Comparison of ENCODE assay signal across 8 cellular contexts in the genomic region with DNA sequence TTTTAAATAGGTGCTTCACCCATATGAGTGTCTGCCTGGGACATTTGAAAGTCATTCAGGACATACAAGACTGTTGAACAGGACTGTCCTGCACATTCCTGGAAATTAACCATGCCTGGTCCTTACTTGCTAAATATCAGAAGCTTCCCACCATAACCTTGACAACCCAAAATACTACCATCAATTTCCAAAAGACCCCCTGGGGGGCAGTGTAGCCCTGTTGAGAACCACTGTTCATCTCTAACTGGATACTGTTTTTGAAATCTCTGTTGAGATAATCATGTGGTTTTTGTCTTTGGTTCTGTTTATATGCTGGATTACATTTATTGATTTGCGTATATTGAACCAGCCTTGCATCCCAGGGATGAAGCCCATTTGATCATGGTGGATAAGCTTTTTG.
A peak's percentile ranks its signal among the peaks of the same experiment; 100 is the strongest.
DNase-seq lines count a peak whose midpoint lies in the region; ATAC-seq, FAIRE-seq and TF ChIP-seq lines count a peak whose summit lies in the region.
"Not testable (repeated sequence)": the region's sequence is repeated elsewhere in the genome, so short reads cannot be mapped to it uniquely, and the experiment has no call there.

No MANE protein-coding gene starts in this region.

- H3K4me2 ChIP-seq in SK-N-SH; K562 (ENCODE audit: insufficient read depth, low read length): not testable (repeated sequence)

- not testable (repeated sequence) for H4K20me1 ChIP-seq in SK-N-SH (ENCODE audit: insufficient read depth); K562 (replicated peaks; ENCODE audit: control insufficient read depth, insufficient read depth, low read length)

- in situ Hi-C loops in K562 (cut with MboI), result not testable (repeated sequence)

- DNase-seq in AG09319 (ENCODE audit: extremely low read depth, low read depth); retinal pigment epithelial cell (ENCODE audit: low read depth): not testable (repeated sequence)
- DNase-seq in NCI-H1105 treated with DMSO at 0.1 percent for 48 hours (lab: John Stamatoyannopoulos, UW), result peak; percentile 20
- DNase-seq in SK-N-SH, result peak; percentile 11
- peak in 1 of 4 experiments; percentile 3 for DNase-seq in K562 (ENCODE audit: extremely low read depth in 1 of 4, low spot score in 3 of 4)
- peak; percentile 42 for DNase-seq in fibroblast of pulmonary artery (ENCODE audit: low read depth)

- H3K9me2 ChIP-seq in SK-N-SH, result not testable (repeated sequence)

- not testable (repeated sequence) for H3K4me3 ChIP-seq in SK-N-SH (ENCODE audit: low read depth in 2 of 2, low read length in 1 of 2); K562; fibroblast of pulmonary artery (replicated peaks; ENCODE audit: low read depth, low read length); liver (ENCODE audit: low read depth in 1 of 3, low read length in 3 of 3); retinal pigment epithelial cell (ENCODE audit: low read length)

- WGBS in SK-N-SH (ENCODE audit: low lambda C conversion rate), result 75% methylated on average over 1 of the region's 1 CpG
- no CpG with 5 or more reads among the region's 1 CpG for WGBS in K562 (ENCODE audit: insufficient coverage, low coverage, missing lambda C conversion rate)
- 92% methylated on average over 1 of the region's 1 CpG for WGBS in liver

- H3K9ac ChIP-seq in SK-N-SH; K562 (ENCODE audit: insufficient read depth in 1 of 2, low read depth in 2 of 2, low read length in 2 of 2); liver (ENCODE audit: low read depth in 1 of 2, low read length in 2 of 2): not testable (repeated sequence)

- 0 out of 3 replicates have a peak, but pooled peaks have one; percentile 49 for ATAC-seq in K562

- POLR2A ChIA-PET in SK-N-SH (lab: Yijun Ruan, JAX); K562 (lab: Yijun Ruan, JAX): not testable (repeated sequence)

- not testable (repeated sequence) for BruUV-seq in K562 (replicated peaks; lab: Mats Ljungman, UMichigan)

- TF ChIP-seq CTCF in AG09319 (IDR thresholded peaks at IDR 0.05; ENCODE audit: low read depth, low read length) (peak; percentile 24), GM12873 (IDR thresholded peaks at IDR 0.05; ENCODE audit: insufficient read depth, low read depth, low read length, missing control alignments) (peak; percentile 36), SK-N-SH (IDR thresholded peaks at IDR 0.05) (peak; percentile 53), K562 (IDR thresholded peaks at IDR 0.05 in 2 of 3, conservative IDR thresholded peaks at IDR 0.05 in 1 of 3; ENCODE audit: insufficient read depth in 2 of 3, low read depth in 1 of 3, low read length in 3 of 3) (peak in 1 of 3 experiments; percentile 10; a peak in 1 of 6 replicates), fibroblast of pulmonary artery (IDR thresholded peaks at IDR 0.05; ENCODE audit: low read length, missing control alignments) (peak; percentile 33), liver (IDR thresholded peaks at IDR 0.05; ENCODE audit: low read depth, low read length, missing input control) (peak; percentile 13), retinal pigment epithelial cell (conservative IDR thresholded peaks at IDR 0.05; ENCODE audit: low read depth, low read length) (peak; percentile 27)

- intact Hi-C loops in K562 (cut with micrococcal nuclease), result not testable (repeated sequence)

- H3K4me1 ChIP-seq in SK-N-SH (ENCODE audit: control insufficient read depth in 1 of 2, insufficient read depth in 2 of 2, low read depth in 1 of 2, low read length in 1 of 2); K562 (replicated peaks in 1 of 2; ENCODE audit: control insufficient read depth in 2 of 2, insufficient read depth in 2 of 2, low read length in 2 of 2); liver (ENCODE audit: control insufficient read depth in 4 of 4, insufficient read depth in 4 of 4, low read length in 3 of 4): not testable (repeated sequence)

- H2AFZ ChIP-seq in SK-N-SH (ENCODE audit: low read depth); K562 (ENCODE audit: low read depth, low read length): not testable (repeated sequence)

- H3F3A ChIP-seq in SK-N-SH (replicated peaks; ENCODE audit: insufficient read depth), result not testable (repeated sequence)

- H3K27me3 ChIP-seq in SK-N-SH (ENCODE audit: insufficient read depth); K562 (ENCODE audit: control insufficient read depth in 2 of 2, insufficient read depth in 2 of 2, low read length in 2 of 2); liver (ENCODE audit: control insufficient read depth in 4 of 4, insufficient read depth in 4 of 4, low read length in 3 of 4): not testable (repeated sequence)

- peak; percentile 58 for TF ChIP-seq RAD21 in SK-N-SH (IDR thresholded peaks at IDR 0.05; ENCODE audit: low read length)
- peak in 1 of 2 experiments; percentile 24; a peak in 1 of 4 replicates for TF ChIP-seq RAD21 in K562 (CRISPR knock-in tag; conservative IDR thresholded peaks at IDR 0.05 in 1 of 2, IDR thresholded peaks at IDR 0.05 in 1 of 2)
- TF ChIP-seq RAD21 in liver (IDR thresholded peaks at IDR 0.05), result peak; percentile 24 to 40

- not testable (repeated sequence) for TF ChIP-seq EP300 in SK-N-SH (IDR thresholded peaks at IDR 0.05; ENCODE audit: borderline replicate concordance in 1 of 2, low read depth in 1 of 2, low read length in 1 of 2); K562 (IDR thresholded peaks at IDR 0.05; ENCODE audit: low read length)

- H3K36me3 ChIP-seq in SK-N-SH (replicated peaks in 1 of 2; ENCODE audit: control insufficient read depth in 1 of 2, insufficient read depth in 2 of 2, low read length in 1 of 2); K562 (ENCODE audit: control insufficient read depth, insufficient read depth, low read length); liver (ENCODE audit: control insufficient read depth in 4 of 4, insufficient read depth in 3 of 4, low read depth in 1 of 4, low read length in 3 of 4): not testable (repeated sequence)

- TF ChIP-seq POLR2A in K562 (conservative IDR thresholded peaks at IDR 0.05), result not testable (repeated sequence)

- CTCF ChIA-PET in SK-N-SH (lab: Yijun Ruan, JAX), result interaction anchor here (0.7 to 1.3 kb wide), 4 partner anchors 8 to 259 kb away, joined by 3 to 10 read pairs (median 6); no protein-coding TSS in a partner anchor
- CTCF ChIA-PET in K562 (lab: Yijun Ruan, JAX; ENCODE audit: low intra/inter-chr PET ratio), result not testable (repeated sequence)

- H3K9me3 ChIP-seq in SK-N-SH; K562 (replicated peaks; ENCODE audit: control insufficient read depth, insufficient read depth, low read depth, low read length); liver (ENCODE audit: control insufficient read depth in 4 of 4, low read length in 3 of 4): not testable (repeated sequence)

- FAIRE-seq in K562 (lab: Jason Lieb, UNC), result not testable (repeated sequence)

- not testable (repeated sequence) for H3K27ac ChIP-seq in SK-N-SH (ENCODE audit: low read depth in 2 of 2, low read length in 1 of 2); K562 (ENCODE audit: extremely low read depth, low read depth, low read length); liver (ENCODE audit: low read depth in 1 of 2, low read length in 2 of 2)

- H3K79me2 ChIP-seq in SK-N-SH (ENCODE audit: insufficient read depth); K562 (ENCODE audit: control insufficient read depth, insufficient read depth, low read length): not testable (repeated sequence)

- not testable (repeated sequence) for H3K9me1 ChIP-seq in K562 (ENCODE audit: control insufficient read depth, insufficient read depth, low read length)

TF ChIP-seq in SK-N-SH, 30 proteins besides CTCF, POLR2A, EP300 and RAD21:
- TF ChIP-seq SMC3 (IDR thresholded peaks at IDR 0.05; ENCODE audit: low read depth, low read length), result 0 out of 2 replicates have a peak, but pooled peaks have one; percentile 22
